7 cellular contexts compared by ENCODE assay signal in the genomic region with DNA sequence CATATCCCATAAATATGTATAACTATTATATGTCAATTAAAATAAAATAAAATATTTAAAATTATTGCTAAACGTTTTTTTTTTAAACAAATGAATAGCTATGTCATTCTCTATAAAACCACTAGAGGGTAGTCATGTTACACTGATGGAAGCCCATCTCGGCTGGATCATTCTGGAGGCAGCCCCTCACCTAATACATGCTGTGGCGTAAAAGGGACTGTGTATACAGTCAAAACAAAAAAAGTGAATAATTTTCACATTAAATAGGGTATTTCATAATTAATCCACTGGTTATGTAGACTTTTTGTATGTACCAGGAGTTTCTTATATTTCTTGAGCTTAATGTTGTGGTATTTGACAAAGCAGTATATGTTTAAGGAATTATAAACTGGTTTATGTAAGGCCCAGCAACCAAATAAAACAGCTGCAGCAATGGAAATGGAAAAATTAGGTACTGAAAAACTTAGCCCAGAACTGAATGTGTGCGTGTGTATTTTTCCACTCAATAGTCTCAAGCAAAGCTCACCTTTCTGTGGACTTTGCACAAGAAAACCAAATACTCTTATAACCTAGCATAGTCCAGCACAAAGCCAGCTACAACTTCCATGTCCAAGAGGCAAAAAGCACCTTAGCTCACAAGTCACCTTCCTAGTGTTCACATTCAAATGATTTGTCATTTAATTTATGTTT.
DNase-seq lines count a peak whose midpoint lies in the region; ATAC-seq and TF ChIP-seq lines count a peak whose summit lies in the region.

No MANE protein-coding gene starts in this region.

- H3K27ac ChIP-seq in DOHH2 (ENCODE audit: low read depth, low read length), result no peak overlapping the region

- no peaks in the 10 kb centered on the region for H3F3A ChIP-seq in DOHH2 (ENCODE audit: control insufficient read depth, insufficient read depth)

- H3K9me2 ChIP-seq in DOHH2 (replicated peaks; ENCODE audit: control insufficient read depth, low read length), result no peaks in the 10 kb centered on the region

- no peaks in the 10 kb centered on the region for H3K9me3 ChIP-seq in DOHH2 (ENCODE audit: control insufficient read depth, insufficient read depth, low read length)

- H3K36me3 ChIP-seq in DOHH2 (ENCODE audit: control insufficient read depth, low read length) (no peaks in the 10 kb centered on the region), H7 (replicated peaks; ENCODE audit: control insufficient read depth, insufficient read depth, low read length) (no peaks in the 10 kb centered on the region)

- no peak overlapping the region for H3K4me2 ChIP-seq in DOHH2 (ENCODE audit: low read length)

- H3K27me3 ChIP-seq in DOHH2 (ENCODE audit: control insufficient read depth, low read length) (peaks cover 5% of the 10 kb centered on the region; the same call in 1 of the 2 replicates), H7 (ENCODE audit: control insufficient read depth, insufficient read depth, low read length) (no peaks in the 10 kb centered on the region)

- no peak overlapping the region for H3K4me3 ChIP-seq in DOHH2 (ENCODE audit: low read length)
- H3K4me3 ChIP-seq in H7 (ENCODE audit: insufficient read depth, low read depth, low read length), result no peak overlapping the region

- no peaks in the 10 kb centered on the region for H3K79me2 ChIP-seq in DOHH2 (ENCODE audit: control insufficient read depth, low read length)

- no peaks in the 10 kb centered on the region for H4K20me1 ChIP-seq in DOHH2 (ENCODE audit: control insufficient read depth, insufficient read depth, low read depth, low read length)

- ATAC-seq in GM19463 (IDR thresholded peaks at IDR 0.05; ENCODE audit: unreplicated experiment), result no peak

- peak; percentile 58 for TF ChIP-seq CTCF in DOHH2 (IDR thresholded peaks at IDR 0.05; ENCODE audit: low read depth, low read length, poor library complexity, severe bottlenecking)

- H3K4me1 ChIP-seq in DOHH2 (ENCODE audit: control insufficient read depth, low read length), result no peaks in the 10 kb centered on the region

- peak; percentile 60 for DNase-seq in H7
- peak; percentile 39 to 46 for DNase-seq in NCI-H2081 (lab: John Stamatoyannopoulos, UW)
- peak; percentile 44 for DNase-seq in astrocyte of the hippocampus (ENCODE audit: low read depth, low spot score)
- peak; percentile 41 for DNase-seq in kidney glomerular epithelial cell (lab: John Stamatoyannopoulos, UW)
- DNase-seq in NK-92 treated with Interleukin-12 subunit alpha and Interleukin-12 subunit beta, amount 100 ng/mL, for 24 hours (lab: John Stamatoyannopoulos, UW), result no peak
